Comparison of ENCODE assay signal across 13 cellular contexts in genomic region chr1:155186955-155187891, GRCh38. TPM values are rescaled to one million over a fixed set of nuclear protein-coding genes. Genes with fewer than 3 reads are reported as not detected.
DNase-seq lines count a peak whose midpoint lies in the region; ATAC-seq and TF ChIP-seq lines count a peak whose summit lies in the region.
"Had no signal": no experiment of that assay in that cellular context is flagged by ENCODE, and none has a peak within 500 bp of the region (broad histone marks: within the 10 kb centered on the region; RNA-seq: fewer than 3 reads in every experiment).

No MANE protein-coding gene starts in this region.

- TF ChIP-seq CTCF in A673 (conservative IDR thresholded peaks at IDR 0.05; ENCODE audit: low read depth, low read length) (no peak), nephron (IDR thresholded peaks at IDR 0.05; ENCODE audit: unreplicated experiment in 3 of 3) (no peak)

- H3K9me3 ChIP-seq in A673 (ENCODE audit: low read depth, low read length, poor library complexity, severe bottlenecking), result no peaks in the 10 kb centered on the region
- H3K9me3 ChIP-seq in duodenal mucosa (ENCODE audit: control insufficient read depth in 1 of 2, low read length in 2 of 2), result no peaks in the 10 kb centered on the region
- H3K9me3 ChIP-seq: prostate gland had no signal

- peaks cover 5% of the 10 kb centered on the region for H3K4me1 Mint-ChIP-seq in nephron

- POLR2A ChIA-PET in A673 (lab: Charles Lee; ENCODE audit: low non-redundant PET), result no interaction called here

- H3K4me1 ChIP-seq in A673 (ENCODE audit: insufficient read depth, low read length, poor library complexity, severe bottlenecking) (no peaks in the 10 kb centered on the region), duodenal mucosa (ENCODE audit: control insufficient read depth in 1 of 2, insufficient read depth in 2 of 2, low read length in 2 of 2) (peaks cover 33 to 42% of the 10 kb centered on the region in 2 donors)
- H3K4me1 ChIP-seq: prostate gland had no signal

- CTCF ChIA-PET in A673 (lab: Charles Lee), result no interaction called here

- H3K9ac ChIP-seq in duodenal mucosa (ENCODE audit: low read depth in 1 of 2, low read length in 2 of 2), result peak overlapping the region in 1 of 2 donors; percentile 55

- peaks cover 6% of the 10 kb centered on the region for H3K27me3 Mint-ChIP-seq in nephron (ENCODE audit: low read depth)

- no peaks in the 10 kb centered on the region for H3K27me3 ChIP-seq in A673 (replicated peaks; ENCODE audit: insufficient read depth, low read depth, low read length, poor library complexity)
- H3K27me3 ChIP-seq in H7 (ENCODE audit: control insufficient read depth, insufficient read depth, low read length), result no peaks in the 10 kb centered on the region
- no peaks in the 10 kb centered on the region for H3K27me3 ChIP-seq in duodenal mucosa (ENCODE audit: control insufficient read depth in 1 of 2, insufficient read depth in 2 of 2, low read length in 2 of 2)

- H3K27ac ChIP-seq in A673 (ENCODE audit: low read depth, low read length, poor library complexity, severe bottlenecking), result peak overlapping the region; percentile 42
- H3K27ac ChIP-seq in duodenal mucosa (ENCODE audit: low read depth, low read length), result peak overlapping the region; percentile 45
- H3K27ac ChIP-seq: C4-2B, prostate gland had no signal

- no peak overlapping the region for H3K4me3 ChIP-seq in A673 (ENCODE audit: low read depth, low read length, poor library complexity, severe bottlenecking)
- no peak overlapping the region for H3K4me3 ChIP-seq in H7 (ENCODE audit: insufficient read depth, low read depth, low read length)
- peak overlapping the region in 1 of 2 donors; percentile 13 for H3K4me3 ChIP-seq in duodenal mucosa (ENCODE audit: low read depth in 1 of 2, low read length in 2 of 2)
- H3K4me3 ChIP-seq: prostate gland had no signal

- H3K4me3 Mint-ChIP-seq in nephron, result no peak overlapping the region

- no TSS peak for BruUV-seq in A673 (replicated peaks; lab: Mats Ljungman, UMichigan)

- peak overlapping the region; percentile 90 to 96 (median 95) for H3K27ac Mint-ChIP-seq in nephron

- intact Hi-C loops in A673 (cut with micrococcal nuclease; ENCODE audit: unreplicated experiment), result no loop called here

- ATAC-seq in activated CD4-positive, CD25-positive, alpha-beta regulatory T cell treated with anti-CD3 and anti-CD28 coated beads, Interleukin-2, amount 50 U/mL, for 24 hours, result no peak

- H3K36me3 Mint-ChIP-seq in nephron (ENCODE audit: low read depth), result peaks cover 7% of the 10 kb centered on the region

- DNase-seq in A673 (ENCODE audit: low spot score), result no peak
- peak; percentile 66 for DNase-seq in H7
- DNase-seq in DMS153 treated with DMSO at 0.1 percent for 48 hours (lab: John Stamatoyannopoulos, UW; ENCODE audit: unreplicated experiment), result no peak
- DNase-seq in NCI-H1436 treated with DMSO at 0.1 percent for 48 hours (lab: John Stamatoyannopoulos, UW), result no peak
- DNase-seq in NCI-H187 treated with DMSO at 0.1 percent for 48 hours (lab: John Stamatoyannopoulos, UW), result no peak
- DNase-seq: activated T-cell treated with anti-CD3 and anti-CD28 coated beads, Interleukin-2, amount 50 U/mL, for 48 hours; MV-4-11; trophoblast cell had no signal

- peaks cover 3% of the 10 kb centered on the region for H3K9me3 Mint-ChIP-seq in nephron

- H3K36me3 ChIP-seq in A673 (ENCODE audit: insufficient read depth, low read length, poor library complexity, severe bottlenecking) (no peaks in the 10 kb centered on the region), H7 (replicated peaks; ENCODE audit: control insufficient read depth, insufficient read depth, low read length) (peaks cover under 1% of the 10 kb centered on the region), duodenal mucosa (ENCODE audit: control insufficient read depth in 1 of 2, insufficient read depth in 2 of 2, low read length in 2 of 2) (no peaks in the 10 kb centered on the region)
- H3K36me3 ChIP-seq: prostate gland had no signal

RNA-seq across cellular contexts. Expression of gene TRIM46, which starts 13.6 kb away (rescaled TPM):
- 5.1 and 6.2 TPM in 2 replicates for total RNA-seq in A673 (2021)
- total RNA-seq in H7 (2014; rRNA removed; shearing (Covaris generic)), result 9.9 and 11.1 TPM in 2 replicates

RNA-seq across cellular contexts. Expression of gene KRTCAP2, which starts 14.1 kb away (rescaled TPM):
- 162 and 179 TPM in 2 replicates for total RNA-seq in A673 (2021)
- 165 and 204 TPM in 2 replicates for total RNA-seq in H7 (2014; rRNA removed; shearing (Covaris generic))

RNA-seq across cellular contexts. Expression of gene THBS3, which starts 20.5 kb away (rescaled TPM):
- total RNA-seq in A673 (2021), result 23.2 and 29.7 TPM in 2 replicates
- 14.9 and 21.5 TPM in 2 replicates for total RNA-seq in H7 (2014; rRNA removed; shearing (Covaris generic))

RNA-seq across cellular contexts. Expression of gene MTX1, which starts 21.3 kb away (rescaled TPM):
- 65.2 and 75.9 TPM in 2 replicates for total RNA-seq in A673 (2021)
- total RNA-seq in H7 (2014; rRNA removed; shearing (Covaris generic)), result 180 and 221 TPM in 2 replicates

RNA-seq across cellular contexts. Expression of gene DPM3, which starts 46.9 kb away (rescaled TPM):
- 34.0 and 37.4 TPM in 2 replicates for total RNA-seq in A673 (2021)
- 119 and 193 TPM in 2 replicates for total RNA-seq in H7 (2014; rRNA removed; shearing (Covaris generic))
